24 cellular contexts compared by ENCODE assay signal in genomic region chr11:120121336-120121735, GRCh38. TPM values are rescaled to one million over a fixed set of nuclear protein-coding genes. Genes with fewer than 3 reads are reported as not detected.
DNase-seq lines count a peak whose midpoint lies in the region; ATAC-seq and TF ChIP-seq lines count a peak whose summit lies in the region.
"Had no signal": no experiment of that assay in that cellular context is flagged by ENCODE, and none has a peak within 500 bp of the region (broad histone marks: within the 10 kb centered on the region; RNA-seq: fewer than 3 reads in every experiment).

No MANE protein-coding gene starts in this region.

- no peak for TF ChIP-seq RAD21 in neural cell (conservative IDR thresholded peaks at IDR 0.05)

- no peak overlapping the region for H2AFZ ChIP-seq in neural cell (ENCODE audit: low read depth, low read length)
- H2AFZ ChIP-seq: GM23338 had no signal

- no peaks in the 10 kb centered on the region for H3K79me2 ChIP-seq in neural cell (replicated peaks; ENCODE audit: insufficient read depth, low read length)

- H3K9me3 ChIP-seq in neural cell (ENCODE audit: low read length) (no peaks in the 10 kb centered on the region), upper lobe of right lung (no peaks in the 10 kb centered on the region)
- H3K9me3 ChIP-seq: SJSA1 had no signal

- TF ChIP-seq EP300 in neural cell (conservative IDR thresholded peaks at IDR 0.05; ENCODE audit: poor library complexity, severe bottlenecking) = no peak

- DNase-seq in NCI-H226 (peak; percentile 51), epithelial cell of prostate (ENCODE audit: low read depth, low spot score) (peak; percentile 83), upper lobe of right lung (no peak), HuH-7 (ENCODE audit: low spot score) (no peak), NCI-H524 (lab: John Stamatoyannopoulos, UW) (no peak)
- DNase-seq: activated CD8-positive, alpha-beta memory T cell treated with anti-CD3 and anti-CD28 coated beads for 24 hours; activated naive CD4-positive, alpha-beta T cell treated with anti-CD3 and anti-CD28 coated beads, Interleukin-2, amount 50 U/mL, for 16 hours; activated T-cell treated with anti-CD3 and anti-CD28 coated beads, Interleukin-2, amount 50 U/mL, for 48 hours; effector memory CD4-positive, alpha-beta T cell; head of caudate nucleus; Karpas-422; natural killer cell; NCI-H1092 treated with DMSO at 0.1 percent for 48 hours; NCI-H2107; NCI-H526 treated with DMSO at 0.1 percent for 48 hours; small intestine; stimulated activated CD4-positive, alpha-beta T cell treated with anti-CD3 and anti-CD28 coated beads, Interleukin-4, amount 100 ng/mL, for 24 hours; T-helper 17 cell had no signal

- H3K4me2 ChIP-seq in neural cell (ENCODE audit: low read length) = no peak overlapping the region
- H3K4me2 ChIP-seq: GM23338 had no signal

- H3K27me3 ChIP-seq in neural cell (ENCODE audit: insufficient read depth, low read depth, low read length) (no peaks in the 10 kb centered on the region), upper lobe of right lung (no peaks in the 10 kb centered on the region)
- H3K27me3 ChIP-seq: SJSA1 had no signal

- H3K9ac ChIP-seq in neural cell (ENCODE audit: low read length) = peak overlapping the region; percentile 31

- H3F3A ChIP-seq in neural cell (ENCODE audit: insufficient read depth, low read length, poor library complexity, severe bottlenecking) = peaks cover 4% of the 10 kb centered on the region

- H3K4me3 ChIP-seq in neural cell (ENCODE audit: low read length) (no peak overlapping the region), upper lobe of right lung (no peak overlapping the region)
- H3K4me3 ChIP-seq: GM23338, SJSA1 had no signal

- no peaks in the 10 kb centered on the region for H3K9me2 ChIP-seq in neural cell (ENCODE audit: insufficient read depth, low read length)

- ATAC-seq in upper lobe of right lung (peak; percentile 1), HG03159 (IDR thresholded peaks at IDR 0.05; ENCODE audit: unreplicated experiment) (no peak)
- ATAC-seq: natural killer cell, T-helper 17 cell, WTC11 had no signal

- no peaks in the 10 kb centered on the region for H3K4me1 ChIP-seq in upper lobe of right lung
- H3K4me1 ChIP-seq: SJSA1 had no signal

- TF ChIP-seq CTCF in neural cell (IDR thresholded peaks at IDR 0.05; ENCODE audit: poor library complexity, severe bottlenecking) (no peak), upper lobe of right lung (IDR thresholded peaks at IDR 0.05) (no peak)

- H4K20me1 ChIP-seq in neural cell (ENCODE audit: insufficient read depth) = no peaks in the 10 kb centered on the region

- intact Hi-C loops in upper lobe of right lung (cut with DNase I) = no loop called here

- H3K27ac ChIP-seq in epithelial cell of prostate (peak overlapping the region; percentile 97), neural cell (ENCODE audit: low read length) (no peak overlapping the region), upper lobe of right lung (peak overlapping the region; percentile 66)
- H3K27ac ChIP-seq: SJSA1 had no signal

- H3K36me3 ChIP-seq in neural cell (ENCODE audit: insufficient read depth, low read length) (no peaks in the 10 kb centered on the region), upper lobe of right lung (no peaks in the 10 kb centered on the region)
- H3K36me3 ChIP-seq: SJSA1 had no signal

TF ChIP-seq in neural cell, 6 proteins besides CTCF, POLR2A, EP300 and RAD21:
- TF ChIP-seq REST (IDR thresholded peaks at IDR 0.05; ENCODE audit: borderline replicate concordance) (no peak), MXI1 (conservative IDR thresholded peaks at IDR 0.05; ENCODE audit: poor library complexity, severe bottlenecking) (no peak), SMC3 (conservative IDR thresholded peaks at IDR 0.05; ENCODE audit: poor library complexity) (no peak), POLR2AphosphoS5 (IDR thresholded peaks at IDR 0.05) (no peak), TAF1 (IDR thresholded peaks at IDR 0.05; ENCODE audit: low read depth) (no peak), EZH2 (IDR thresholded peaks at IDR 0.05; ENCODE audit: borderline replicate concordance, insufficient read depth, low read length, poor library complexity, severe bottlenecking) (no peak)

RNA-seq across cellular contexts. Expression of gene TRIM29, which starts 16.6 kb away (rescaled TPM):
- polyA plus RNA-seq in neural cell = 0.56 and 0.82 TPM in 2 replicates
- polyA minus RNA-seq in neural cell = 0.49 and 0.81 TPM in 2 replicates
- 3.4 TPM for total RNA-seq in upper lobe of right lung
- total RNA-seq: lung microvascular endothelial cell, natural killer cell, SJSA1, T-helper 17 cell had no signal
- polyA plus RNA-seq: GM23338 had no signal

Comparison
In these comparisons a context has a peak if more than half of its experiments do, and no peak if none do; other contexts are left out.
1. DNase-seq: peak in NCI-H226 (single experiment) and epithelial cell of prostate (single experiment); none in upper lobe of right lung (single experiment), HuH-7 (single experiment) and NCI-H524 (0 of 2).